ENCODE assay signal across 2 cellular contexts in genomic region chr6:92559002-92559401, GRCh38.
TF ChIP-seq lines count a peak whose summit lies in the region.

No MANE protein-coding gene starts in this region.

TF ChIP-seq in A549, 52 proteins besides CTCF, POLR2A, EP300 and RAD21:
- TF ChIP-seq MAFK (IDR thresholded peaks at IDR 0.05; ENCODE audit: partially characterized antibody) = peak; percentile 87
- TF ChIP-seq HOXB5 (CRISPR knock-in tag; IDR thresholded peaks at IDR 0.05) = no peak
- no peak for TF ChIP-seq CEBPB (IDR thresholded peaks at IDR 0.05)

TF ChIP-seq in H1, 55 proteins besides CTCF, POLR2A, EP300 and RAD21:
- TF ChIP-seq, protein P1, sequence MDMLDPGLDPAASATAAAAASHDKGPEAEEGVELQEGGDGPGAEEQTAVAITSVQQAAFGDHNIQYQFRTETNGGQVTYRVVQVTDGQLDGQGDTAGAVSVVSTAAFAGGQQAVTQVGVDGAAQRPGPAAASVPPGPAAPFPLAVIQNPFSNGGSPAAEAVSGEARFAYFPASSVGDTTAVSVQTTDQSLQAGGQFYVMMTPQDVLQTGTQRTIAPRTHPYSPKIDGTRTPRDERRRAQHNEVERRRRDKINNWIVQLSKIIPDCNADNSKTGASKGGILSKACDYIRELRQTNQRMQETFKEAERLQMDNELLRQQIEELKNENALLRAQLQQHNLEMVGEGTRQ (IDR thresholded peaks at IDR 0.05; ENCODE audit: low read length) = no peak
- TF ChIP-seq MAFK (IDR thresholded peaks at IDR 0.05; ENCODE audit: low read depth, low read length) (peak; percentile 79), RFX5 (IDR thresholded peaks at IDR 0.05; ENCODE audit: borderline replicate concordance, low read depth, low read length) (no peak), EZH2 (IDR thresholded peaks at IDR 0.05; ENCODE audit: low read depth, low read length, severe bottlenecking) (no peak)
